Comparison of ENCODE assay signal across 8 cellular contexts in the genomic region with DNA sequence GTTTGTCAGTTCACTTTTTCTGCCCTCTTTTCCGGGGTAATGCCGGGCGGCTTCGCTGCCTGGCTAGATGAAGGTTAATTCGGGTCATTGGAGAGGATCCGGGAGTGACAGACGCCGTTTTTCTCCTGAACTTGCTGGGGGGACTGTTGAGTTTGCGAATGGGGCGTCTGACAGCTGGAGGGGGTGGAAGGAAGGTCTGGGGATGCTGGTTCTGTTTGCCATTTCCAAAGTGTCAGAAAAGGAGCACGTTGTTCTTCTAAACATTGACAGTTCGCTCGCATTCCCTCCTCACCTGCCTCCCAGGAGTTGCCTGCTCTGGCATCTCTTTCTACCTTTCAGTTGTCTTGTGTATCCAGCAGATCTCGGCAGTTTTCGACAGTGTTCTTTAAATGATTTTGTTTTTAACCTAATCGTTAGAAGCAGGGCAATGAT. TPM values are rescaled to one million over a fixed set of nuclear protein-coding genes. Genes with fewer than 3 reads are reported as not detected.
DNase-seq lines count a peak whose midpoint lies in the region; ATAC-seq and TF ChIP-seq lines count a peak whose summit lies in the region.

No MANE protein-coding gene starts in this region.

- H3K4me3 ChIP-seq in AG10803 (ENCODE audit: low read length) = peak overlapping the region; percentile 85
- H3K4me3 ChIP-seq in WI38 (ENCODE audit: low read depth, low read length) = peak overlapping the region; percentile 76
- peak overlapping the region; percentile 71 to 85 (median 78) for H3K4me3 ChIP-seq in sigmoid colon

- H3K4me3 Mint-ChIP-seq in HFFc6 (peak overlapping the region; percentile 94), glutamatergic neuron (ENCODE audit: unreplicated experiment) (peak overlapping the region; percentile 98)

- intact Hi-C loops in sigmoid colon (cut with DNase I) = loop anchor here (2.0 to 5.0 kb wide), 4 partner anchors 57 to 197 kb away; a partner anchor contains a TSS

- H3K27ac Mint-ChIP-seq in HFFc6 (peak overlapping the region; percentile 97), glutamatergic neuron (ENCODE audit: unreplicated experiment) (peak overlapping the region; percentile 97)

- H3K27me3 Mint-ChIP-seq in HFFc6 (ENCODE audit: insufficient read depth) (no peaks in the 10 kb centered on the region; the same call in 1 of the 2 replicates), glutamatergic neuron (ENCODE audit: unreplicated experiment) (peaks cover 4% of the 10 kb centered on the region)

- H3K36me3 ChIP-seq in sigmoid colon = no peaks in the 10 kb centered on the region

- no peak for TF ChIP-seq EP300 in sigmoid colon (IDR thresholded peaks at IDR 0.05)

- H3K27ac ChIP-seq in sigmoid colon = peak overlapping the region; percentile 95 to 98 (median 97)

- no peaks in the 10 kb centered on the region for H3K27me3 ChIP-seq in sigmoid colon

- DNase-seq in AG10803 (ENCODE audit: low read depth) (no peak), HFFc6 (no peak), glutamatergic neuron (no peak), sigmoid colon (no peak), NCI-H2227 (lab: John Stamatoyannopoulos, UW; ENCODE audit: unreplicated experiment) (no peak)
- DNase-seq in activated CD8-positive, alpha-beta memory T cell treated with anti-CD3 and anti-CD28 coated beads, Interleukin-2, amount 50 U/mL, for 48 hours = no peak

- peaks cover 0 to 52% (median 45%) of the 10 kb centered on the region in 4 donors for H3K4me1 ChIP-seq in sigmoid colon

- WGBS in sigmoid colon, 2 donors = 0 to 1% methylated on average over 16 of the region's 16 CpGs

- H3K4me1 Mint-ChIP-seq in HFFc6 (ENCODE audit: low read depth) (peaks cover 70% of the 10 kb centered on the region), glutamatergic neuron (ENCODE audit: low read depth, unreplicated experiment) (peaks cover 28% of the 10 kb centered on the region)

- no peaks in the 10 kb centered on the region for H3K9me3 Mint-ChIP-seq in HFFc6
- peaks cover 8% of the 10 kb centered on the region for H3K9me3 Mint-ChIP-seq in glutamatergic neuron (ENCODE audit: unreplicated experiment)

- ATAC-seq in HG03039 (IDR thresholded peaks at IDR 0.05; ENCODE audit: unreplicated experiment) = no peak

- H3K36me3 Mint-ChIP-seq in HFFc6 (ENCODE audit: low read depth) (peaks cover 22% of the 10 kb centered on the region), glutamatergic neuron (ENCODE audit: unreplicated experiment) (no peaks in the 10 kb centered on the region)

- no peaks in the 10 kb centered on the region for H3K9me3 ChIP-seq in sigmoid colon

- TF ChIP-seq CTCF in AG10803 (conservative IDR thresholded peaks at IDR 0.05; ENCODE audit: low read length) (no peak), HFFc6 (IDR thresholded peaks at IDR 0.05) (no peak), WI38 (IDR thresholded peaks at IDR 0.05; ENCODE audit: low read depth, low read length) (no peak), glutamatergic neuron (IDR thresholded peaks at IDR 0.05; ENCODE audit: partially characterized antibody, unreplicated experiment) (no peak), sigmoid colon (IDR thresholded peaks at IDR 0.05) (no peak)

- TF ChIP-seq POLR2A in sigmoid colon (IDR thresholded peaks at IDR 0.05) = no peak

RNA-seq across cellular contexts. Expression of a gene that starts 0.8 kb away (rescaled TPM):
- 100 to 1,000 TPM; 144 to 189 (median 180) TPM for total RNA-seq in HFFc6 (2021; fragmentation: NEBNext Ultra II Directional; extraction: Animal tissue kit (Norgen Biotek cat#: 25700))
- total RNA-seq in glutamatergic neuron (ENCODE audit: unreplicated experiment) (74.0 TPM), sigmoid colon (100 to 1,000 TPM in 2 of 4 donors, 10 to 100 TPM in 2; 80.4 to 126 (median 110) TPM)
- 10 to 100 TPM; 52.9 to 73.6 (median 57.1) TPM for polyA plus RNA-seq in sigmoid colon

RNA-seq across cellular contexts. Expression of a gene that starts 57.3 kb away (rescaled TPM):
- total RNA-seq in HFFc6 (2021; fragmentation: NEBNext Ultra II Directional; extraction: Animal tissue kit (Norgen Biotek cat#: 25700)) = 10 to 100 TPM; 69.6 to 85.9 (median 75.0) TPM
- 72.3 TPM for total RNA-seq in glutamatergic neuron (ENCODE audit: unreplicated experiment)
- 100 to 1,000 TPM; 147 to 228 (median 160) TPM for total RNA-seq in sigmoid colon
- 10 to 100 TPM; 49.3 to 79.8 (median 77.5) TPM for polyA plus RNA-seq in sigmoid colon

RNA-seq across cellular contexts. Expression of a gene that starts 57.6 kb away (rescaled TPM):
- 100 to 1,000 TPM; 108 to 122 (median 112) TPM for total RNA-seq in HFFc6 (2021; fragmentation: NEBNext Ultra II Directional; extraction: Animal tissue kit (Norgen Biotek cat#: 25700))
- 45.2 TPM for total RNA-seq in glutamatergic neuron (ENCODE audit: unreplicated experiment)
- total RNA-seq in sigmoid colon = 100 to 1,000 TPM; 140 to 197 (median 185) TPM
- 100 to 1,000 TPM in 2 of 3 donors, 10 to 100 TPM in 1; 92.0 to 126 (median 105) TPM for polyA plus RNA-seq in sigmoid colon
